In genomic region chr13:23574421-23574820, GRCh38 we compare ENCODE assay signal across 21 cellular contexts. TPM values are rescaled to one million over a fixed set of nuclear protein-coding genes. Genes with fewer than 3 reads are reported as not detected.
DNase-seq lines count a peak whose midpoint lies in the region; ATAC-seq and TF ChIP-seq lines count a peak whose summit lies in the region.
"Had no signal": no experiment of that assay in that cellular context is flagged by ENCODE, and none has a peak within 500 bp of the region (broad histone marks: within the 10 kb centered on the region; RNA-seq: fewer than 3 reads in every experiment).

No MANE protein-coding gene starts in this region.

- H3K27ac Mint-ChIP-seq in nephron: no peak overlapping the region
- H3K27ac Mint-ChIP-seq: B cell, CD14-positive monocyte had no signal

- peaks cover 46% of the 10 kb centered on the region for H3K4me1 ChIP-seq in left ventricle myocardium inferior

- H3K36me3 Mint-ChIP-seq in nephron (ENCODE audit: low read depth): no peaks in the 10 kb centered on the region
- H3K36me3 Mint-ChIP-seq: CD14-positive monocyte had no signal

- TF ChIP-seq CTCF in left ventricle myocardium inferior (IDR thresholded peaks at IDR 0.05; ENCODE audit: borderline replicate concordance): no peak
- no peak for TF ChIP-seq CTCF in nephron (IDR thresholded peaks at IDR 0.05; ENCODE audit: unreplicated experiment in 3 of 3)

- H3K27me3 ChIP-seq in left ventricle myocardium inferior (ENCODE audit: low read depth): no peaks in the 10 kb centered on the region

- peak overlapping the region in 2 of 3 experiments; percentile 52 to 53 for H3K4me3 Mint-ChIP-seq in nephron
- H3K4me3 Mint-ChIP-seq: B cell, CD14-positive monocyte had no signal

- peaks cover 38% of the 10 kb centered on the region for H3K4me1 Mint-ChIP-seq in nephron

- no peaks in the 10 kb centered on the region for H3K9me3 Mint-ChIP-seq in nephron

- no peak for ATAC-seq in GM21825 (IDR thresholded peaks at IDR 0.05; ENCODE audit: unreplicated experiment)
- ATAC-seq: Panc1, SK-N-SH treated with all-trans-retinoic acid at 6 μM for 48 hours had no signal

- no peak for DNase-seq in left ventricle myocardium inferior
- no peak for DNase-seq in cardiac septum (ENCODE audit: low spot score)
- peak; percentile 71 for DNase-seq in NCI-H82 treated with DMSO at 0.1 percent for 48 hours (lab: John Stamatoyannopoulos, UW; ENCODE audit: unreplicated experiment)
- DNase-seq in stimulated activated CD4-positive, alpha-beta T cell treated with anti-CD3 and anti-CD28 coated beads, Interleukin-4, amount 100 ng/mL, for 4 hours: no peak
- no peak for DNase-seq in cerebellar nuclear complex (lab: John Stamatoyannopoulos, UW)
- DNase-seq: EL; GF-D8; Karpas-422; MV-4-11; NCI-H1694; NCI-H2081; NCI-H2171; NCI-H446 treated with DMSO at 0.1 percent for 48 hours; NK-92 treated with Interleukin-12 subunit alpha and Interleukin-12 subunit beta, amount 100 ng/mL, for 24 hours; SIG-M5 had no signal

- no peaks in the 10 kb centered on the region for H3K27me3 Mint-ChIP-seq in nephron (ENCODE audit: low read depth)

- H3K9me3 ChIP-seq in left ventricle myocardium inferior (replicated peaks): no peaks in the 10 kb centered on the region

- H3K36me3 ChIP-seq in left ventricle myocardium inferior: no peaks in the 10 kb centered on the region

- no peak overlapping the region for H3K4me3 ChIP-seq in left ventricle myocardium inferior

- H3K27ac ChIP-seq in left ventricle myocardium inferior (replicated peaks): peak overlapping the region; percentile 42

- intact Hi-C loops in left ventricle myocardium inferior (cut with micrococcal nuclease) (loop anchor here (5.0 kb wide), 1 partner anchor 107 kb away; no protein-coding TSS in a partner anchor), cardiac septum (cut with DNase I) (no loop called here)

RNA-seq across cellular contexts. Expression of gene TNFRSF19, which starts 4.2 kb away (rescaled TPM):
- total RNA-seq in left ventricle myocardium inferior: 25.9 TPM
- 20.0 TPM for total RNA-seq in cardiac septum
- total RNA-seq: B cell had no signal
